9 cellular contexts compared by ENCODE assay signal in genomic region chr2:68774569-68775271, GRCh38. TPM values are rescaled to one million over a fixed set of nuclear protein-coding genes. Genes with fewer than 3 reads are reported as not detected.
DNase-seq lines count a peak whose midpoint lies in the region; ATAC-seq, FAIRE-seq and TF ChIP-seq lines count a peak whose summit lies in the region.
"Had no signal": no experiment of that assay in that cellular context is flagged by ENCODE, and none has a peak within 500 bp of the region (broad histone marks: within the 10 kb centered on the region; RNA-seq: fewer than 3 reads in every experiment).

No MANE protein-coding gene starts in this region.

- intact Hi-C loops in activated CD4-positive, alpha-beta T cell treated with anti-CD3 and anti-CD28 coated beads for 36 hours (cut with DNase I, micrococcal nuclease): loop anchor here (2.0 kb wide), 2 partner anchors 14 to 58 kb away; no protein-coding TSS in a partner anchor
- intact Hi-C loops in pancreas (cut with DNase I) (no loop called here), prostate gland (cut with DNase I) (no loop called here)

- CTCF ChIA-PET in activated CD4-positive, alpha-beta T cell treated with anti-CD3 and anti-CD28 coated beads for 36 hours (lab: Charles Lee): interaction anchor here (0.7 to 5.4 kb wide), 13 partner anchors 9 to 311 kb away, joined by 3 to 21 read pairs (median 5); no protein-coding TSS in a partner anchor
- CTCF ChIA-PET in H1 (lab: Charles Lee; ENCODE audit: partially characterized antibody): interaction anchor here (1.0 to 2.2 kb wide), 3 partner anchors 10 to 64 kb away, joined by 4 to 9 read pairs (median 7); no protein-coding TSS in a partner anchor

- H3K27ac Mint-ChIP-seq in activated CD4-positive, alpha-beta T cell treated with anti-CD3 and anti-CD28 coated beads for 36 hours: peak overlapping the region; percentile 99
- H3K27ac Mint-ChIP-seq in type B pancreatic cell: no peak overlapping the region

- H2BK20ac ChIP-seq in H1 (ENCODE audit: low read length): no peak overlapping the region

- H3K79me2 ChIP-seq in H1 (ENCODE audit: control insufficient read depth in 1 of 2, insufficient read depth in 2 of 2, low read length in 2 of 2): no peaks in the 10 kb centered on the region

- H3K27me3 ChIP-seq in H1 (replicated peaks in 1 of 4; ENCODE audit: control insufficient read depth in 3 of 4, extremely low read depth in 1 of 4, insufficient read depth in 3 of 4, low read length in 3 of 4) (no peaks in the 10 kb centered on the region), pancreas (no peaks in the 10 kb centered on the region), prostate gland (replicated peaks; ENCODE audit: insufficient read depth) (no peaks in the 10 kb centered on the region)

- no peaks in the 10 kb centered on the region for H3K79me1 ChIP-seq in H1 (ENCODE audit: low read depth, low read length)

- H3K4me2 ChIP-seq in H1 (ENCODE audit: insufficient read depth in 1 of 2, low read depth in 2 of 2, low read length in 2 of 2): no peak overlapping the region

- WGBS in H1 (ENCODE audit: extremely low coverage in 1 of 2, insufficient coverage in 1 of 2, insufficient read length in 1 of 2, insufficient replicate concordance in 2 of 2, low coverage in 1 of 2, low lambda C conversion rate in 2 of 2, missing lambda C conversion rate in 1 of 2), 2 experiments: 91% methylated on average over 26 of the region's 31 CpGs; no CpG with 5 or more reads in 1 of the 2 experiments
- WGBS in pancreas, 2 donors: 63 to 76% methylated on average over 30 to 31 of the region's 31 CpGs
- WGBS in prostate gland: 75% methylated on average over 24 of the region's 31 CpGs

- H4K20me1 ChIP-seq in H1 (replicated peaks in 1 of 2; ENCODE audit: control insufficient read depth in 1 of 2, insufficient read depth in 2 of 2, low read length in 2 of 2): no peaks in the 10 kb centered on the region

- no peak for TF ChIP-seq EP300 in H1 (IDR thresholded peaks at IDR 0.05; ENCODE audit: borderline replicate concordance in 1 of 2, low read depth in 2 of 2, low read length in 2 of 2)

- ATAC-seq in GM19372 (IDR thresholded peaks at IDR 0.05; ENCODE audit: low read depth, unreplicated experiment) (peak; percentile 88), HG03432 (IDR thresholded peaks at IDR 0.05; ENCODE audit: unreplicated experiment) (peak; percentile 94), pancreas (peak in 3 of 4 donors; percentile 46 to 74 (median 73))
- peak; percentile 68 for ATAC-seq in activated CD4-positive, alpha-beta T cell treated with anti-CD3 and anti-CD28 coated beads for 36 hours

- no peak overlapping the region for H3K56ac ChIP-seq in H1 (replicated peaks; ENCODE audit: insufficient read length, low read depth, low read length)

- no peak overlapping the region for H2BK12ac ChIP-seq in H1 (ENCODE audit: low read depth, low read length)

- TF ChIP-seq POLR2A in H1 (IDR thresholded peaks at IDR 0.05; ENCODE audit: control extremely low read depth in 1 of 2, low read depth in 2 of 2, low read length in 2 of 2) (no peak), prostate gland (IDR thresholded peaks at IDR 0.05) (no peak)

- H4K8ac ChIP-seq in H1 (ENCODE audit: extremely low read depth, insufficient read depth, low read length): peak overlapping the region; percentile 29; the same call in 1 of the 2 replicates

- H3K23me2 ChIP-seq in H1 (ENCODE audit: low read depth, low read length): no peaks in the 10 kb centered on the region

- H3K4me1 Mint-ChIP-seq in activated CD4-positive, alpha-beta T cell treated with anti-CD3 and anti-CD28 coated beads for 36 hours: peaks cover 84% of the 10 kb centered on the region
- peaks cover 9% of the 10 kb centered on the region for H3K4me1 Mint-ChIP-seq in type B pancreatic cell (ENCODE audit: unreplicated experiment)

- no peak for TF ChIP-seq CTCF in H1 (IDR thresholded peaks at IDR 0.05; ENCODE audit: control extremely low read depth in 1 of 3, insufficient read depth in 1 of 3, low read depth in 1 of 3, low read length in 3 of 3)
- TF ChIP-seq CTCF in pancreas (IDR thresholded peaks at IDR 0.05): no peak
- no peak for TF ChIP-seq CTCF in type B pancreatic cell (conservative IDR thresholded peaks at IDR 0.05)
- no peak for TF ChIP-seq CTCF in prostate gland (IDR thresholded peaks at IDR 0.05)

- H3K23ac ChIP-seq in H1 (ENCODE audit: insufficient read length): no peak overlapping the region

- no peaks in the 10 kb centered on the region for H3K9me3 Mint-ChIP-seq in activated CD4-positive, alpha-beta T cell treated with anti-CD3 and anti-CD28 coated beads for 36 hours (ENCODE audit: low read depth)
- H3K9me3 Mint-ChIP-seq in type B pancreatic cell: no peaks in the 10 kb centered on the region

- no peak overlapping the region for H2BK5ac ChIP-seq in H1 (ENCODE audit: low read depth, low read length)

- H3K4me1 ChIP-seq in H1 (replicated peaks in 1 of 4; ENCODE audit: control insufficient read depth in 3 of 4, insufficient read depth in 4 of 4, low read length in 3 of 4): no peaks in the 10 kb centered on the region
- peaks cover 4 to 6% (median 5%) of the 10 kb centered on the region in 3 donors for H3K4me1 ChIP-seq in pancreas
- no peaks in the 10 kb centered on the region for H3K4me1 ChIP-seq in prostate gland (replicated peaks)

- H2AK5ac ChIP-seq in H1 (ENCODE audit: low read depth, low read length): no peak overlapping the region

- no peak overlapping the region for H2BK120ac ChIP-seq in H1 (replicated peaks; ENCODE audit: low read depth, low read length)

- H3K27ac ChIP-seq in H1 (ENCODE audit: low read depth, low read length) (no peak overlapping the region), pancreas (peak overlapping the region in 2 of 4 donors; percentile 49 to 56), prostate gland (peak overlapping the region in 1 of 2 donors; percentile 28)
- H3K27ac ChIP-seq: VCaP had no signal

- H4K91ac ChIP-seq in H1 (replicated peaks; ENCODE audit: insufficient read length, low read length): no peak overlapping the region

- H3K36me3 Mint-ChIP-seq in activated CD4-positive, alpha-beta T cell treated with anti-CD3 and anti-CD28 coated beads for 36 hours (ENCODE audit: low read depth): peaks cover 44% of the 10 kb centered on the region
- no peaks in the 10 kb centered on the region for H3K36me3 Mint-ChIP-seq in type B pancreatic cell

- H3K4me3 ChIP-seq in H1 (ENCODE audit: extremely low read depth in 1 of 4, insufficient read depth in 2 of 4, low read depth in 3 of 4, low read length in 4 of 4): no peak overlapping the region
- H3K4me3 ChIP-seq in pancreas: peak overlapping the region in 1 of 4 donors; percentile 26
- no peak overlapping the region for H3K4me3 ChIP-seq in prostate gland

- no peak overlapping the region for H2BK15ac ChIP-seq in H1 (ENCODE audit: low read length)

- H3K4ac ChIP-seq in H1 (replicated peaks; ENCODE audit: insufficient read length, low read depth, low read length): no peak overlapping the region

- no peak overlapping the region for H3K18ac ChIP-seq in H1 (ENCODE audit: extremely low read depth, low read length)

- H3K36me3 ChIP-seq in H1 (ENCODE audit: control insufficient read depth in 2 of 4, insufficient read depth in 4 of 4, low read length in 3 of 4) (no peaks in the 10 kb centered on the region), pancreas (no peaks in the 10 kb centered on the region), prostate gland (no peaks in the 10 kb centered on the region)

- peak overlapping the region; percentile 71 for H3K4me3 Mint-ChIP-seq in activated CD4-positive, alpha-beta T cell treated with anti-CD3 and anti-CD28 coated beads for 36 hours
- H3K4me3 Mint-ChIP-seq in type B pancreatic cell: no peak overlapping the region

- no peaks in the 10 kb centered on the region for H3K27me3 Mint-ChIP-seq in activated CD4-positive, alpha-beta T cell treated with anti-CD3 and anti-CD28 coated beads for 36 hours
- peaks cover 1% of the 10 kb centered on the region for H3K27me3 Mint-ChIP-seq in type B pancreatic cell

- H3K9ac ChIP-seq in H1 (replicated peaks in 1 of 4; ENCODE audit: extremely low read depth in 1 of 4, low read depth in 3 of 4, low read length in 3 of 4): no peak overlapping the region

- H3K14ac ChIP-seq in H1 (ENCODE audit: insufficient read length): no peak overlapping the region

- POLR2A ChIA-PET in activated CD4-positive, alpha-beta T cell treated with anti-CD3 and anti-CD28 coated beads for 36 hours (lab: Charles Lee): interaction anchor here (0.7 kb wide), 1 partner anchor 9 kb away, joined by 4 read pairs; no protein-coding TSS in a partner anchor
- POLR2A ChIA-PET in H1 (lab: Charles Lee; ENCODE audit: partially characterized antibody): no interaction called here

- no peak for TF ChIP-seq RAD21 in H1 (IDR thresholded peaks at IDR 0.05 in 1 of 2, conservative IDR thresholded peaks at IDR 0.05 in 1 of 2; ENCODE audit: low read depth in 2 of 2, low read length in 2 of 2)

- peak; percentile 79 for DNase-seq in activated CD4-positive, alpha-beta T cell treated with anti-CD3 and anti-CD28 coated beads for 36 hours
- DNase-seq in H1 (ENCODE audit: low read depth in 1 of 2, low spot score in 2 of 2): no peak
- DNase-seq in pancreas: peak in 3 of 6 donors; percentile 51 to 63 (median 53)
- DNase-seq in iPS-NIHi11 (ENCODE audit: low spot score): no peak
- no peak for DNase-seq in type B pancreatic cell (ENCODE audit: extremely low spot score, unreplicated experiment)
- DNase-seq in prostate gland (ENCODE audit: low spot score): no peak

- H3K9me3 ChIP-seq in H1 (ENCODE audit: insufficient read depth in 2 of 2, low read depth in 1 of 2, low read length in 1 of 2) (no peaks in the 10 kb centered on the region), pancreas (no peaks in the 10 kb centered on the region), prostate gland (no peaks in the 10 kb centered on the region)

- no peak overlapping the region for H2AFZ ChIP-seq in H1 (ENCODE audit: low read length)

- FAIRE-seq in H1 (lab: Jason Lieb, UNC) (no peak), pancreas (lab: Jason Lieb, UNC) (no peak)

- H4K5ac ChIP-seq in H1 (ENCODE audit: insufficient read length, low read depth, low read length): no peak overlapping the region

TF ChIP-seq in H1, 55 proteins besides CTCF, POLR2A, EP300 and RAD21 (continues in another document):
- no peak for TF ChIP-seq RBBP5 (IDR thresholded peaks at IDR 0.05; ENCODE audit: borderline replicate concordance, low read depth, low read length)

RNA-seq across cellular contexts. Expression of gene ARHGAP25, which starts 40.1 kb away (rescaled TPM):
- total RNA-seq in activated CD4-positive, alpha-beta T cell treated with anti-CD3 and anti-CD28 coated beads for 36 hours: 10 to 100 TPM; 57.9 to 73.2 TPM
- total RNA-seq in H1 (2021; fragmentation: NEBNext Ultra II Directional; extraction: Animal tissue kit (Norgen Biotek cat#: 25700)): 0.42 and 1.2 TPM in 2 replicates
- 1.00 and 2.4 TPM in 2 replicates for polyA plus RNA-seq in H1 (2011; rRNA removed)
- polyA plus RNA-seq in H1 (2011; cell fraction: cytosol; rRNA removed): 2.1 TPM
- polyA plus RNA-seq in H1 (2011; cell fraction: nucleus; rRNA removed): 2.7 TPM
- polyA plus RNA-seq in H1 (2012, experiment 1 of 2): 0.89 to 1.3 TPM (median 1.00 TPM) in 4 replicates
- 0.51 TPM for polyA plus RNA-seq in H1 (2012, experiment 2 of 2)
- 0.87 TPM for polyA plus RNA-seq in H1 (2013, experiment 1 of 2)
- 0.94 TPM for polyA plus RNA-seq in H1 (2013, experiment 2 of 2)
- polyA minus RNA-seq in H1 (2011; rRNA and poly(A)+ RNA removed): 1.3 and 5.8 TPM in 2 replicates
- not detected for polyA minus RNA-seq in H1 (2011; cell fraction: cytosol; rRNA and poly(A)+ RNA removed)
- polyA minus RNA-seq in H1 (2011; cell fraction: nucleus; rRNA and poly(A)+ RNA removed): 7.4 TPM
- total RNA-seq in pancreas: 1 to 10 TPM; 1.4 to 8.4 (median 2.0) TPM
- 1 to 10 TPM; 1.4 to 3.6 TPM for polyA plus RNA-seq in pancreas
- 1.1 and 2.4 TPM in 2 replicates for total RNA-seq in type B pancreatic cell (ENCODE audit: low replicate concordance)
- total RNA-seq in prostate gland: 1 to 10 TPM; 5.0 to 6.2 TPM

Comparison
In these comparisons a context has a peak if more than half of its experiments do, and no peak if none do; other contexts are left out.
1. RNA of gene ARHGAP25, which starts 40.1 kb away (total RNA-seq): 57.9 to 73.2 TPM in activated CD4-positive, alpha-beta T cell treated with anti-CD3 and anti-CD28 coated beads for 36 hours; 5.0 to 6.2 TPM in prostate gland, 1.4 to 8.4 TPM in pancreas, 0.42 to 1.2 TPM in H1 and 1.1 to 2.4 TPM in type B pancreatic cell; every median in the first group is over 4 times any median in the second.
2. intact Hi-C loops: an anchor here in activated CD4-positive, alpha-beta T cell treated with anti-CD3 and anti-CD28 coated beads for 36 hours (2.0 kb wide); none called in pancreas and prostate gland.
3. Peak in every context shown above with its lines, with median percentiles within 50 percentile points of each other: ATAC-seq.